Comparison of ENCODE assay signal across 1 cellular context in the genomic region with DNA sequence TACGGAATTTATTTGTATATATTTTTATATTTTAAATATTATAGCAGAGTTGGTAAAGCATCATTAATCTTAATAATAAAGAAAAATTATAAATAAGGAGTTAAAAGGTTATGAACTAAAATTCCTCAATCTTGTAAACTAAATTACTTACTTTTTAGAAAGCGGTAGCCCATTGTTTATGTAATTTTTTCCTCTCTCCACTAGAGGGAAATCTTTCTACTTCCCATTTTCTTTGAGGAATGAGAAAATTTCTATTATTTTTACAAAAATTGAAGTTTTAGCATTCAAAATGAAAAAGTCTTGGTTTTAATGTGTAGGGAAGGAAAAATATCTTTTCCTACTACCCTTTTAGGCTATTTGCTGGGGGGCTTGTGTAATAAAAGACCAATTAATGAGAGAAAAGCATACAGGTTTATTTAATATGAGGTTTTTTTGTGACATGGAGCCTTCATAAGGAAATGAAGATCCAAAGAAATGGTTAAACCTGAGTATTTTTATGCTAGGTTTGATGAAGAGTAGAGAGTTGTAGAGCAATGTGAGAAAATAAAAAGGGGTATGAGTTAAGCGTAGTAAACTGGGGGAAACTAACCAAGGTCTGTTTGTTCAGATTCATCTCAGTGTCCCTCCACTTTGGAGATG.
TF ChIP-seq lines count a peak whose summit lies in the region.

No MANE protein-coding gene starts in this region.

TF ChIP-seq in GM23338, 12 proteins besides CTCF, POLR2A, EP300 and RAD21 (continued from another document):
- TF ChIP-seq, protein P1, sequence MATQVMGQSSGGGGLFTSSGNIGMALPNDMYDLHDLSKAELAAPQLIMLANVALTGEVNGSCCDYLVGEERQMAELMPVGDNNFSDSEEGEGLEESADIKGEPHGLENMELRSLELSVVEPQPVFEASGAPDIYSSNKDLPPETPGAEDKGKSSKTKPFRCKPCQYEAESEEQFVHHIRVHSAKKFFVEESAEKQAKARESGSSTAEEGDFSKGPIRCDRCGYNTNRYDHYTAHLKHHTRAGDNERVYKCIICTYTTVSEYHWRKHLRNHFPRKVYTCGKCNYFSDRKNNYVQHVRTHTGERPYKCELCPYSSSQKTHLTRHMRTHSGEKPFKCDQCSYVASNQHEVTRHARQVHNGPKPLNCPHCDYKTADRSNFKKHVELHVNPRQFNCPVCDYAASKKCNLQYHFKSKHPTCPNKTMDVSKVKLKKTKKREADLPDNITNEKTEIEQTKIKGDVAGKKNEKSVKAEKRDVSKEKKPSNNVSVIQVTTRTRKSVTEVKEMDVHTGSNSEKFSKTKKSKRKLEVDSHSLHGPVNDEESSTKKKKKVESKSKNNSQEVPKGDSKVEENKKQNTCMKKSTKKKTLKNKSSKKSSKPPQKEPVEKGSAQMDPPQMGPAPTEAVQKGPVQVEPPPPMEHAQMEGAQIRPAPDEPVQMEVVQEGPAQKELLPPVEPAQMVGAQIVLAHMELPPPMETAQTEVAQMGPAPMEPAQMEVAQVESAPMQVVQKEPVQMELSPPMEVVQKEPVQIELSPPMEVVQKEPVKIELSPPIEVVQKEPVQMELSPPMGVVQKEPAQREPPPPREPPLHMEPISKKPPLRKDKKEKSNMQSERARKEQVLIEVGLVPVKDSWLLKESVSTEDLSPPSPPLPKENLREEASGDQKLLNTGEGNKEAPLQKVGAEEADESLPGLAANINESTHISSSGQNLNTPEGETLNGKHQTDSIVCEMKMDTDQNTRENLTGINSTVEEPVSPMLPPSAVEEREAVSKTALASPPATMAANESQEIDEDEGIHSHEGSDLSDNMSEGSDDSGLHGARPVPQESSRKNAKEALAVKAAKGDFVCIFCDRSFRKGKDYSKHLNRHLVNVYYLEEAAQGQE (IDR thresholded peaks at IDR 0.05; ENCODE audit: unreplicated experiment), result no peak
- TF ChIP-seq, protein P2, sequence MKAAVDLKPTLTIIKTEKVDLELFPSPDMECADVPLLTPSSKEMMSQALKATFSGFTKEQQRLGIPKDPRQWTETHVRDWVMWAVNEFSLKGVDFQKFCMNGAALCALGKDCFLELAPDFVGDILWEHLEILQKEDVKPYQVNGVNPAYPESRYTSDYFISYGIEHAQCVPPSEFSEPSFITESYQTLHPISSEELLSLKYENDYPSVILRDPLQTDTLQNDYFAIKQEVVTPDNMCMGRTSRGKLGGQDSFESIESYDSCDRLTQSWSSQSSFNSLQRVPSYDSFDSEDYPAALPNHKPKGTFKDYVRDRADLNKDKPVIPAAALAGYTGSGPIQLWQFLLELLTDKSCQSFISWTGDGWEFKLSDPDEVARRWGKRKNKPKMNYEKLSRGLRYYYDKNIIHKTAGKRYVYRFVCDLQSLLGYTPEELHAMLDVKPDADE (IDR thresholded peaks at IDR 0.05), result no peak
- TF ChIP-seq NANOG (IDR thresholded peaks at IDR 0.05; ENCODE audit: borderline replicate concordance) (no peak), ZNF331 (CRISPR knock-in tag; IDR thresholded peaks at IDR 0.05; ENCODE audit: low read depth) (no peak), STAT1 (IDR thresholded peaks at IDR 0.05; ENCODE audit: unreplicated experiment) (no peak), CREB1 (CRISPR knock-in tag; IDR thresholded peaks at IDR 0.05; ENCODE audit: low read depth) (no peak), JUNB (IDR thresholded peaks at IDR 0.05; ENCODE audit: unreplicated experiment) (no peak)
